ENCODE assay signal across 8 cellular contexts in the genomic region with DNA sequence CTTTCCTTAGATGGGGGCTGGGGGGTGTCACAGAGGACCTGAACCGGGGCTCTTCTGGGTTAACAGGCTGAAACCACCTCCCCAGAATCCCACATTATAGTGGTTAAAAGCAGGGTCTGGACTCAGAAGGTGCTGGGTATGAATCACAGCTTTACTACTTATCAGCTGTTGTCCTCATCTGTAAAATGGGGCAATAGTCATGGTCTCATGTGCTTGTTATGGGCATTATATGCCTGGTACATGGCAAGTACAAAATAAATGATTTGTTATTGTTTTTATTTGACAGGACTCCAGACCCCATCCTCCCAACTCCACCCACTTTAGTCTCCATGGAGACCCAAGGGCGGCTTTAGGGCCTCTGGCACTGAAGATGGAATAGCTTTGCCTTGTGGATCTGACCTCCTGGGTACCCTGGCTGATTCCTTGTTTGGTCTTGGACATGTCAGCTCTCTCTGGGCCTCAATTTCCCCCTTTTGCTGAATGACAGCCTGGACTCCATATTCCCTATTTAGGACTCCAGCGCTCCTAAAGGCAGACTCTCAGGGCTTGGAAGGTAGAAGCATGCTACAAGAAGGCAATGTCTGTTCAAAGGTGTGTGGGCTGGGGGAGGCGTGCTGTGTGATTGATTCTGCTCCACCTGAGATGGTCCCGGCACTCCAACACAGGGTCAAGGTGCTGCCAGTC. TPM values are rescaled to one million over a fixed set of nuclear protein-coding genes. Genes with fewer than 3 reads are reported as not detected.
DNase-seq lines count a peak whose midpoint lies in the region; ATAC-seq and TF ChIP-seq lines count a peak whose summit lies in the region.

No MANE protein-coding gene starts in this region.

- TF ChIP-seq CTCF in C4-2B (conservative IDR thresholded peaks at IDR 0.05) (no peak), choroid plexus epithelial cell (conservative IDR thresholded peaks at IDR 0.05; ENCODE audit: low read depth, low read length) (no peak)

- DNase-seq in HuH-7 (ENCODE audit: low spot score) (peak; percentile 44), choroid plexus epithelial cell (ENCODE audit: low read depth) (no peak), NCI-H2029 treated with DMSO at 0.1 percent for 48 hours (lab: John Stamatoyannopoulos, UW) (no peak), SKM-1 treated with dmso at 0.1 percent for 144 hours (lab: John Stamatoyannopoulos, UW; ENCODE audit: unreplicated experiment) (no peak), GM19240 (ENCODE audit: insufficient read length, low spot score) (no peak), NCI-H2081 (lab: John Stamatoyannopoulos, UW) (no peak)
- no peak for DNase-seq in naive thymus-derived CD8-positive, alpha-beta T cell

- peak overlapping the region; percentile 84 for H3K27ac ChIP-seq in C4-2B

- H3K4me1 Mint-ChIP-seq in naive thymus-derived CD8-positive, alpha-beta T cell: peaks cover 18 to 43% (median 38%) of the 10 kb centered on the region in 4 donors

- H3K36me3 Mint-ChIP-seq in naive thymus-derived CD8-positive, alpha-beta T cell: no peaks in the 10 kb centered on the region

- H3K27ac Mint-ChIP-seq in naive thymus-derived CD8-positive, alpha-beta T cell: peak overlapping the region in 8 of 10 donors; percentile 21 to 92 (median 84)

- H3K27me3 Mint-ChIP-seq in naive thymus-derived CD8-positive, alpha-beta T cell: no peaks in the 10 kb centered on the region

- POLR2A ChIA-PET in naive thymus-derived CD8-positive, alpha-beta T cell (lab: Charles Lee): interaction anchor here (0.9 to 7.5 kb wide), 2 partner anchors 110 to 158 kb away, joined by 3 to 74 read pairs; partner anchors contain the start of genes MORC2 and TUG1

- H3K9me3 Mint-ChIP-seq in naive thymus-derived CD8-positive, alpha-beta T cell: no peaks in the 10 kb centered on the region

- no peak for ATAC-seq in naive thymus-derived CD8-positive, alpha-beta T cell

- peak overlapping the region; percentile 87 for H3K4me3 ChIP-seq in choroid plexus epithelial cell (ENCODE audit: low read depth, low read length)

- peak overlapping the region; percentile 85 to 95 (median 90) for H3K4me3 Mint-ChIP-seq in naive thymus-derived CD8-positive, alpha-beta T cell

RNA-seq across cellular contexts. Expression of gene SMTN, which starts 0.8 kb away (rescaled TPM):
- 1 to 10 TPM; 2.2 to 4.5 TPM for total RNA-seq in naive thymus-derived CD8-positive, alpha-beta T cell
- 1 to 10 TPM in 2 of 3 donors, not detected in 1; 1.1 to 1.8 TPM for polyA plus RNA-seq in naive thymus-derived CD8-positive, alpha-beta T cell

RNA-seq across cellular contexts. Expression of gene SELENOM, which starts 27.1 kb away (rescaled TPM):
- total RNA-seq in naive thymus-derived CD8-positive, alpha-beta T cell: 10 to 100 TPM; 74.9 to 77.8 TPM
- 100 to 1,000 TPM; 114 to 142 (median 134) TPM for polyA plus RNA-seq in naive thymus-derived CD8-positive, alpha-beta T cell

RNA-seq across cellular contexts. Expression of gene INPP5J, which starts 42.5 kb away (rescaled TPM):
- total RNA-seq in naive thymus-derived CD8-positive, alpha-beta T cell: under 1 TPM; 0.33 to 0.47 TPM
- polyA plus RNA-seq in naive thymus-derived CD8-positive, alpha-beta T cell: not detected
